Comparison of ENCODE assay signal across 8 cellular contexts in genomic region chr14:91113829-91114078, GRCh38. TPM values are rescaled to one million over a fixed set of nuclear protein-coding genes. Genes with fewer than 3 reads are reported as not detected.
A peak's percentile ranks its signal among the peaks of the same experiment; 100 is the strongest.
DNase-seq lines count a peak whose midpoint lies in the region; ATAC-seq and TF ChIP-seq lines count a peak whose summit lies in the region.

TSS of gene DGLUCY (plus strand) at chr14:91114073. CDS start at chr14:91160295, 46,222 bp downstream.

- H3K9ac ChIP-seq in mucosa of rectum (ENCODE audit: low read depth in 1 of 2, low read length in 2 of 2) = peak within 1 kb of the TSS; percentile 88 to 100

- H3K4me3 Mint-ChIP-seq in CD4-positive, alpha-beta memory T cell = peak within 1 kb of the TSS; percentile 88 to 99 (median 94)

- WGBS in thyroid gland, 2 donors = 2% methylated on average over 5 of the region's 5 CpGs; no CpG with 5 or more reads in 1 of the 2 donors

- peak; percentile 71 for ATAC-seq in GM19351 (IDR thresholded peaks at IDR 0.05; ENCODE audit: unreplicated experiment)
- ATAC-seq in HG03521 (IDR thresholded peaks at IDR 0.05; ENCODE audit: unreplicated experiment) = peak; percentile 67

- TF ChIP-seq CTCF in epithelial cell of esophagus (IDR thresholded peaks at IDR 0.05; ENCODE audit: insufficient read depth, low read depth, low read length, missing control alignments) (no peak), thyroid gland (IDR thresholded peaks at IDR 0.05) (no peak)

- H3K36me3 ChIP-seq in CD4-positive, alpha-beta memory T cell (ENCODE audit: insufficient read depth, low read length) = peaks cover 4% of the 10 kb centered on the region
- H3K36me3 ChIP-seq in mucosa of rectum (ENCODE audit: control insufficient read depth in 2 of 2, insufficient read depth in 2 of 2, low read length in 2 of 2) = peaks cover 0 to 11% of the 10 kb centered on the region in 2 donors
- no peaks in the 10 kb centered on the region for H3K36me3 ChIP-seq in thyroid gland

- H3K27ac Mint-ChIP-seq in CD4-positive, alpha-beta memory T cell = peak within 1 kb of the TSS; percentile 94 to 99 (median 97)

- H3K9me3 ChIP-seq in CD4-positive, alpha-beta memory T cell (ENCODE audit: control insufficient read depth in 1 of 2, low read length in 2 of 2) = no peaks in the 10 kb centered on the region
- H3K9me3 ChIP-seq in mucosa of rectum (ENCODE audit: control insufficient read depth in 2 of 2, low read length in 2 of 2) (no peaks in the 10 kb centered on the region), thyroid gland (no peaks in the 10 kb centered on the region)

- H3K4me1 Mint-ChIP-seq in CD4-positive, alpha-beta memory T cell = peaks cover 55 to 84% (median 70%) of the 10 kb centered on the region in 4 donors

- peak within 1 kb of the TSS; percentile 94 for H3K27ac ChIP-seq in CD4-positive, alpha-beta memory T cell (ENCODE audit: low read depth, low read length)
- H3K27ac ChIP-seq in mucosa of rectum (ENCODE audit: low read depth in 2 of 2, low read length in 2 of 2) = peak within 1 kb of the TSS; percentile 98 to 100
- H3K27ac ChIP-seq in thyroid gland = peak within 1 kb of the TSS; percentile 88 to 96 (median 94)

- H3K27me3 Mint-ChIP-seq in CD4-positive, alpha-beta memory T cell = no peaks in the 10 kb centered on the region

- peaks cover 11 to 24% of the 10 kb centered on the region in 2 donors for H3K36me3 Mint-ChIP-seq in CD4-positive, alpha-beta memory T cell

- H3K4me3 ChIP-seq in CD4-positive, alpha-beta memory T cell (ENCODE audit: low read length in 2 of 2) = peak within 1 kb of the TSS; percentile 85 to 95
- H3K4me3 ChIP-seq in epithelial cell of esophagus (ENCODE audit: low read length) (peak within 1 kb of the TSS; percentile 49), mucosa of rectum (ENCODE audit: low read length in 2 of 2) (peak within 1 kb of the TSS; percentile 84 to 96), thyroid gland (replicated peaks in 1 of 3) (peak within 1 kb of the TSS; percentile 7 to 72 (median 48))

- POLR2A ChIA-PET in CD4-positive, alpha-beta memory T cell (lab: Charles Lee; ENCODE audit: partially characterized antibody) = interaction anchor here (0.7 to 3.6 kb wide), 14 partner anchors 8 to 396 kb away, joined by 3 to 37 read pairs (median 6); partner anchors contain the start of genes GPR68 and PPP4R3A

- peaks cover 73% of the 10 kb centered on the region for H3K4me1 ChIP-seq in CD4-positive, alpha-beta memory T cell (ENCODE audit: insufficient read depth, low read length)
- H3K4me1 ChIP-seq in mucosa of rectum (ENCODE audit: control insufficient read depth in 2 of 2, insufficient read depth in 2 of 2, low read length in 2 of 2) = peaks cover 37 to 39% of the 10 kb centered on the region in 2 donors
- H3K4me1 ChIP-seq in thyroid gland = peaks cover 43 to 45% of the 10 kb centered on the region in 2 donors

- DNase-seq in CD4-positive, alpha-beta memory T cell = no peak
- DNase-seq in epithelial cell of esophagus (ENCODE audit: low read depth) = no peak
- peak; percentile 83 to 85 for DNase-seq in thyroid gland
- DNase-seq in NCI-H69 (lab: John Stamatoyannopoulos, UW) = no peak

- TF ChIP-seq POLR2A in thyroid gland (IDR thresholded peaks at IDR 0.05) = peak in 1 of 2 donors; percentile 11

- no peaks in the 10 kb centered on the region for H3K27me3 ChIP-seq in CD4-positive, alpha-beta memory T cell (ENCODE audit: insufficient read depth, low read length)
- H3K27me3 ChIP-seq in mucosa of rectum (ENCODE audit: control insufficient read depth in 2 of 2, insufficient read depth in 2 of 2, low read length in 2 of 2) = no peaks in the 10 kb centered on the region
- no peaks in the 10 kb centered on the region for H3K27me3 ChIP-seq in thyroid gland

- CTCF ChIA-PET in CD4-positive, alpha-beta memory T cell (lab: Charles Lee; ENCODE audit: partially characterized antibody) = interaction anchor here (0.7 to 5.3 kb wide), 12 partner anchors 14 to 234 kb away, joined by 3 to 74 read pairs (median 7); partner anchors contain the start of gene RPS6KA5

- H3K9me3 Mint-ChIP-seq in CD4-positive, alpha-beta memory T cell = no peaks in the 10 kb centered on the region

- intact Hi-C loops in CD4-positive, alpha-beta memory T cell (cut with micrococcal nuclease) = loop anchor here (1.0 kb wide), 2 partner anchors 35 to 53 kb away; partner anchors contain the start of gene RPS6KA5
- intact Hi-C loops in T-helper 1 cell treated with Interleukin-12 subunit alpha and Interleukin-12 subunit beta and Interleukin-4 antibody, amounts not matched to agents 30 ng/mL and 1 ng/mL, for 36 hours (cut with micrococcal nuclease) = loop anchor here (1.0 to 2.0 kb wide), 11 partner anchors 29 to 729 kb away; partner anchors contain the start of genes CCDC88C and RPS6KA5
- intact Hi-C loops in thyroid gland (cut with DNase I) = no loop called here

RNA-seq across cellular contexts. Expression of gene DGLUCY, which starts in this region (rescaled TPM):
- 100 to 1,000 TPM; 132 to 141 TPM for total RNA-seq in CD4-positive, alpha-beta memory T cell
- polyA plus RNA-seq in CD4-positive, alpha-beta memory T cell = 10 to 100 TPM; 40.9 to 45.5 TPM
- 87.4 and 93.0 TPM in 2 replicates for total RNA-seq in T-helper 1 cell treated with Interleukin-12 subunit alpha and Interleukin-12 subunit beta and Interleukin-4 antibody, amounts not matched to agents 30 ng/mL and 1 ng/mL, for 36 hours
- total RNA-seq in thyroid gland = 100 to 1,000 TPM in 3 of 4 donors, 10 to 100 TPM in 1; 58.0 to 125 (median 103) TPM

Comparison
In these comparisons a context has a peak if more than half of its experiments do, and no peak if none do; other contexts are left out.
1. DNase-seq: peak in thyroid gland (2 of 2); none in CD4-positive, alpha-beta memory T cell (0 of 5), epithelial cell of esophagus (single experiment) and NCI-H69 (single experiment).
2. Peak in every context shown above with its lines, with median percentiles within 50 percentile points of each other: H3K27ac ChIP-seq and H3K4me3 ChIP-seq.